In the genomic region with DNA sequence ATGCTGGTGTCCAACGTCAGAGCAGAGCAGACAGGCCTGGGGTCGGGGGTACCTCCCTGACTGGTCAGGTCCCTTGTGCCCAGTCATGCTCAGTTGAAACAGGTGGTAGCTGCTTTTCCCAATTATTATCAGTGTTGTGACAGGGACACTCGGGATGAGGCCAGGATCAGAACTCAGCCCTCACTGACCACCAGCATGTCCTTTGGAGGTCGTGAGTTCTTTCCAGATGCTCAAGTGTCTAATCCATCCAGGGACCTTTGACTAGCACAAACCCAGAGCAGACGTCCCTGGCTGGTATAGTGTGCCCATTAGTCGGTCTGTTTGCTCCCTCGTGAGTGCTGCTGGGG, we compare ENCODE assay signal across 1 cellular context.
TF ChIP-seq lines count a peak whose summit lies in the region.

No MANE protein-coding gene starts in this region.

TF ChIP-seq in HEK293, 187 proteins besides CTCF, POLR2A, EP300 and RAD21:
- TF ChIP-seq, protein P1, sequence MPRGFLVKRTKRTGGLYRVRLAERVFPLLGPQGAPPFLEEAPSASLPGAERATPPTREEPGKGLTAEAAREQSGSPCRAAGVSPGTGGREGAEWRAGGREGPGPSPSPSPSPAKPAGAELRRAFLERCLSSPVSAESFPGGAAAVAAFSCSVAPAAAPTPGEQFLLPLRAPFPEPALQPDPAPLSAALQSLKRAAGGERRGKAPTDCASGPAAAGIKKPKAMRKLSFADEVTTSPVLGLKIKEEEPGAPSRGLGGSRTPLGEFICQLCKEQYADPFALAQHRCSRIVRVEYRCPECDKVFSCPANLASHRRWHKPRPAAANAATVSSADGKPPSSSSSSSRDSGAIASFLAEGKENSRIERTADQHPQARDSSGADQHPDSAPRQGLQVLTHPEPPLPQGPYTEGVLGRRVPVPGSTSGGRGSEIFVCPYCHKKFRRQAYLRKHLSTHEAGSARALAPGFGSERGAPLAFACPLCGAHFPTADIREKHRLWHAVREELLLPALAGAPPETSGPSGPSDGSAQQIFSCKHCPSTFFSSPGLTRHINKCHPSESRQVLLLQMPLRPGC (tag by site-specific recombination; IDR thresholded peaks at IDR 0.05): no peak
- peak; percentile 65 for TF ChIP-seq SCRT2 (tag by site-specific recombination; IDR thresholded peaks at IDR 0.05)
